Comparison of ENCODE assay signal across 10 cellular contexts in genomic region chr6:106194949-106195919, GRCh38.
DNase-seq lines count a peak whose midpoint lies in the region; ATAC-seq lines count a peak whose summit lies in the region.
"Had no signal": no experiment of that assay in that cellular context is flagged by ENCODE, and none has a peak within 500 bp of the region (broad histone marks: within the 10 kb centered on the region; RNA-seq: fewer than 3 reads in every experiment).

No MANE protein-coding gene starts in this region.

- peak; percentile 8 for DNase-seq in A172 (ENCODE audit: low spot score)
- DNase-seq in RKO (ENCODE audit: low spot score): peak; percentile 50
- no peak for DNase-seq in GM19238 (ENCODE audit: insufficient read length, low spot score)
- DNase-seq: NCI-H1930, retina had no signal

- peak; percentile 55 for ATAC-seq in GM21381 (IDR thresholded peaks at IDR 0.05; ENCODE audit: unreplicated experiment)
- ATAC-seq in esophagus mucosa: peak; percentile 96
- ATAC-seq in GM18858 (IDR thresholded peaks at IDR 0.05; ENCODE audit: unreplicated experiment): no peak
- ATAC-seq in HG02970 (IDR thresholded peaks at IDR 0.05; ENCODE audit: low FRiP score, unreplicated experiment): no peak
- ATAC-seq in HG02981 (IDR thresholded peaks at IDR 0.05; ENCODE audit: unreplicated experiment): no peak

Comparison
In these comparisons a context has a peak if more than half of its experiments do, and no peak if none do; other contexts are left out.
1. ATAC-seq: peak in GM21381 (single experiment) and esophagus mucosa (single experiment); none in GM18858 (single experiment), HG02970 (single experiment) and HG02981 (single experiment).